Comparison of ENCODE assay signal across 11 cellular contexts in genomic region chr11:18280438-18281046, GRCh38. TPM values are rescaled to one million over a fixed set of nuclear protein-coding genes. Genes with fewer than 3 reads are reported as not detected.
DNase-seq lines count a peak whose midpoint lies in the region; ATAC-seq and TF ChIP-seq lines count a peak whose summit lies in the region.
"Had no signal": no experiment of that assay in that cellular context is flagged by ENCODE, and none has a peak within 500 bp of the region (broad histone marks: within the 10 kb centered on the region; RNA-seq: fewer than 3 reads in every experiment).

No MANE protein-coding gene starts in this region.

- CTCF ChIA-PET in OCI-LY7 (lab: Charles Lee; ENCODE audit: unreplicated experiment), result no interaction called here

- no peaks in the 10 kb centered on the region for H3K27me3 ChIP-seq in tibial artery

- DNase-seq in activated naive CD8-positive, alpha-beta T cell treated with anti-CD3 and anti-CD28 coated beads, Interleukin-2, amount 10 ng/mL, durations not matched to agents 7 days and 5 days, result no peak
- DNase-seq in OCI-LY7 (ENCODE audit: low spot score) (no peak), G401 (ENCODE audit: low spot score) (no peak), erythroblast (lab: John Stamatoyannopoulos, UW) (no peak), tibial artery (no peak)
- DNase-seq: GF-D8 had no signal

- no peaks in the 10 kb centered on the region for H3K9me2 ChIP-seq in OCI-LY7 (ENCODE audit: insufficient read depth, low read length)

- BruUV-seq in OCI-LY7 (replicated peaks; lab: Mats Ljungman, UMichigan), result no TSS peak

- no peaks in the 10 kb centered on the region for H3K79me2 ChIP-seq in OCI-LY7 (ENCODE audit: insufficient read depth, low read depth, low read length)

- H4K20me1 ChIP-seq in OCI-LY7 (ENCODE audit: insufficient read depth, low read length), result no peaks in the 10 kb centered on the region

- H3K4me2 ChIP-seq in OCI-LY7 (ENCODE audit: low read length), result no peak overlapping the region

- intact Hi-C loops in OCI-LY7 (cut with micrococcal nuclease; ENCODE audit: unreplicated experiment), result loop anchor here (10.0 kb wide), 1 partner anchor 106 kb away; the partner anchor contains the start of gene MRGPRX4
- intact Hi-C loops in tibial artery (cut with DNase I; ENCODE audit: low total_unique reads), result no loop called here

- H3K9me3 ChIP-seq in OCI-LY7 (ENCODE audit: low read length) (no peaks in the 10 kb centered on the region), tibial artery (no peaks in the 10 kb centered on the region)

- H2AFZ ChIP-seq in OCI-LY7 (ENCODE audit: low read length), result no peak overlapping the region

- in situ Hi-C loops in G401 (cut with HindIII; ENCODE audit: low sequenced_read_pairs), result no loop called here

- peak overlapping the region; percentile 58 for H3K4me3 Mint-ChIP-seq in activated naive CD8-positive, alpha-beta T cell treated with anti-CD3 and anti-CD28 coated beads, Interleukin-2, amount 10 ng/mL, durations not matched to agents 7 days and 5 days
- H3K4me3 Mint-ChIP-seq: nephron had no signal

- H3K4me1 ChIP-seq in OCI-LY7 (ENCODE audit: insufficient read depth, low read length, poor library complexity, severe bottlenecking) (peaks cover 5% of the 10 kb centered on the region), tibial artery (no peaks in the 10 kb centered on the region)

- H3K36me3 ChIP-seq in OCI-LY7 (ENCODE audit: insufficient read depth, low read length), result peaks cover 72% of the 10 kb centered on the region
- peaks cover 58 to 87% (median 61%) of the 10 kb centered on the region in 3 donors for H3K36me3 ChIP-seq in tibial artery

- H3K4me1 Mint-ChIP-seq in activated naive CD8-positive, alpha-beta T cell treated with anti-CD3 and anti-CD28 coated beads, Interleukin-2, amount 10 ng/mL, durations not matched to agents 7 days and 5 days, result peaks cover 6% of the 10 kb centered on the region
- H3K4me1 Mint-ChIP-seq: nephron had no signal

- no peaks in the 10 kb centered on the region for H3K27me3 Mint-ChIP-seq in activated naive CD8-positive, alpha-beta T cell treated with anti-CD3 and anti-CD28 coated beads, Interleukin-2, amount 10 ng/mL, durations not matched to agents 7 days and 5 days

- peak; percentile 91 for ATAC-seq in GM18511 (IDR thresholded peaks at IDR 0.05; ENCODE audit: unreplicated experiment)
- peak; percentile 78 for ATAC-seq in GM21367 (IDR thresholded peaks at IDR 0.05; ENCODE audit: unreplicated experiment)
- peak; percentile 91 for ATAC-seq in HG03139 (IDR thresholded peaks at IDR 0.05; ENCODE audit: unreplicated experiment)
- peak; percentile 58 for ATAC-seq in activated naive CD8-positive, alpha-beta T cell treated with anti-CD3 and anti-CD28 coated beads, Interleukin-2, amount 10 ng/mL, durations not matched to agents 7 days and 5 days (ENCODE audit: low read depth)

- H3K27ac Mint-ChIP-seq in activated naive CD8-positive, alpha-beta T cell treated with anti-CD3 and anti-CD28 coated beads, Interleukin-2, amount 10 ng/mL, durations not matched to agents 7 days and 5 days, result peak overlapping the region; percentile 63
- H3K27ac Mint-ChIP-seq: nephron had no signal

- peaks cover 22% of the 10 kb centered on the region for H3K36me3 Mint-ChIP-seq in activated naive CD8-positive, alpha-beta T cell treated with anti-CD3 and anti-CD28 coated beads, Interleukin-2, amount 10 ng/mL, durations not matched to agents 7 days and 5 days

- no peaks in the 10 kb centered on the region for H3K9me3 Mint-ChIP-seq in activated naive CD8-positive, alpha-beta T cell treated with anti-CD3 and anti-CD28 coated beads, Interleukin-2, amount 10 ng/mL, durations not matched to agents 7 days and 5 days
- H3K9me3 Mint-ChIP-seq: nephron had no signal

- no peak for TF ChIP-seq POLR2A in erythroblast (IDR thresholded peaks at IDR 0.05; ENCODE audit: low read length)

- POLR2A ChIA-PET in activated naive CD8-positive, alpha-beta T cell treated with anti-CD3 and anti-CD28 coated beads, Interleukin-2, amount 10 ng/mL, durations not matched to agents 7 days and 5 days (lab: Charles Lee), result no interaction called here
- POLR2A ChIA-PET in OCI-LY7 (lab: Charles Lee), result interaction anchor here (0.7 to 1.0 kb wide), 4 partner anchors 28 to 1669 kb away, joined by 3 to 6 read pairs (median 4); no protein-coding TSS in a partner anchor

- H3K4me3 ChIP-seq in OCI-LY7 (ENCODE audit: low read depth, low read length, poor library complexity, severe bottlenecking) (no peak overlapping the region), tibial artery (no peak overlapping the region)

- TF ChIP-seq CTCF in OCI-LY7 (conservative IDR thresholded peaks at IDR 0.05; ENCODE audit: low read length), result no peak
- TF ChIP-seq CTCF in tibial artery (IDR thresholded peaks at IDR 0.05), result no peak

- H3K27ac ChIP-seq in OCI-LY7 (ENCODE audit: low read depth, low read length, poor library complexity, severe bottlenecking) (no peak overlapping the region), tibial artery (no peak overlapping the region)

RNA-seq across cellular contexts. Expression of gene SAA1, which starts 14.5 kb away (rescaled TPM):
- not detected for total RNA-seq in activated naive CD8-positive, alpha-beta T cell treated with anti-CD3 and anti-CD28 coated beads, Interleukin-2, amount 10 ng/mL, durations not matched to agents 7 days and 5 days
- not detected in 2 replicates for total RNA-seq in OCI-LY7 (2014; rRNA removed; shearing (Covaris generic))
- total RNA-seq in OCI-LY7 (2022), result not detected in 2 replicates
- total RNA-seq in G401 (2014; rRNA removed; shearing (Covaris generic)), result 3.3 and 4.6 TPM in 2 replicates

RNA-seq across cellular contexts. Expression of gene SAA2, which starts 32.1 kb away (rescaled TPM):
- total RNA-seq in activated naive CD8-positive, alpha-beta T cell treated with anti-CD3 and anti-CD28 coated beads, Interleukin-2, amount 10 ng/mL, durations not matched to agents 7 days and 5 days, result not detected
- not detected in 2 replicates for total RNA-seq in OCI-LY7 (2014; rRNA removed; shearing (Covaris generic))
- not detected in 2 replicates for total RNA-seq in OCI-LY7 (2022)
- total RNA-seq in G401 (2014; rRNA removed; shearing (Covaris generic)), result not detected in 2 replicates
- total RNA-seq: LHCN-M2 had no signal

RNA-seq across cellular contexts. Expression of gene HPS5, which starts 41.4 kb away (rescaled TPM):
- 10 to 100 TPM; 16.1 to 17.8 TPM for total RNA-seq in activated naive CD8-positive, alpha-beta T cell treated with anti-CD3 and anti-CD28 coated beads, Interleukin-2, amount 10 ng/mL, durations not matched to agents 7 days and 5 days
- 23.0 and 31.1 TPM in 2 replicates for total RNA-seq in OCI-LY7 (2014; rRNA removed; shearing (Covaris generic))
- 25.4 and 29.9 TPM in 2 replicates for total RNA-seq in OCI-LY7 (2022)
- total RNA-seq in G401 (2014; rRNA removed; shearing (Covaris generic)), result 26.4 and 33.0 TPM in 2 replicates

RNA-seq across cellular contexts. Expression of gene GTF2H1, which starts 41.8 kb away (rescaled TPM):
- total RNA-seq in activated naive CD8-positive, alpha-beta T cell treated with anti-CD3 and anti-CD28 coated beads, Interleukin-2, amount 10 ng/mL, durations not matched to agents 7 days and 5 days, result 10 to 100 TPM; 44.4 to 47.9 TPM
- total RNA-seq in OCI-LY7 (2014; rRNA removed; shearing (Covaris generic)), result 48.0 and 53.1 TPM in 2 replicates
- 58.0 and 62.1 TPM in 2 replicates for total RNA-seq in OCI-LY7 (2022)
- 67.3 and 111 TPM in 2 replicates for total RNA-seq in G401 (2014; rRNA removed; shearing (Covaris generic))

RNA-seq across cellular contexts. Expression of gene SAA4, which starts 43.9 kb away (rescaled TPM):
- not detected for total RNA-seq in activated naive CD8-positive, alpha-beta T cell treated with anti-CD3 and anti-CD28 coated beads, Interleukin-2, amount 10 ng/mL, durations not matched to agents 7 days and 5 days
- not detected in 2 replicates for total RNA-seq in OCI-LY7 (2014; rRNA removed; shearing (Covaris generic))
- not detected in 2 replicates for total RNA-seq in OCI-LY7 (2022)
- total RNA-seq in G401 (2014; rRNA removed; shearing (Covaris generic)), result not detected in 2 replicates
- total RNA-seq: LHCN-M2 had no signal
